In the genomic region with DNA sequence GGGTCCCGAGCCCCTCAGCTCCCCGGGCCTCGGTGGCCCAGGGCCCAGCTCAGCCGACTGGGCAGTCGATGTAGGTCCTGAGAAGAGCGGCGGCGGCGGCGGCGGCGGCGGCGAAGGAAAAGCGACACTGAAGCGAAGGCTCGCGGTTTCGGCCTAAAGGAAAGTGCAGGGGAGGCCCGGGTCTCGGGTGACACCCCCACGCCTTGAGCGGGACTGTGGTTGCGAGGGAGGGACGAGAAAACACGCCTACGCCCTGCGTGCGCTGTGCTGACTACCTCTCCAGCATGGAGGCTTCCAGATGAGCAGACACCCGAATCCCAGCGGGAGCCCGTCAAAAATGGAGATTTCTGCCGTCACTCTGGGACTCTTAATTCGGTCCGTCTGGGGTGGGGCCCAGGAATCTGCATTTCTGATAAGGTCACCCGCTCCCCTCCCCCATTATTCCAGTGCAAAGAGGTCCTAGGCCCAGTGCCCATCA, we compare ENCODE assay signal across 8 cellular contexts. TPM values are rescaled to one million over a fixed set of nuclear protein-coding genes. Genes with fewer than 3 reads are reported as not detected.
DNase-seq lines count a peak whose midpoint lies in the region; ATAC-seq lines count a peak whose summit lies in the region.

No MANE protein-coding gene starts in this region.

- H3K27me3 ChIP-seq in ectodermal cell (ENCODE audit: control insufficient read depth, insufficient read depth, low read length, poor library complexity, severe bottlenecking): no peaks in the 10 kb centered on the region

- 1% methylated on average over 36 of the region's 36 CpGs for WGBS in ectodermal cell, 2 experiments

- DNase-seq in AG08396 (ENCODE audit: low spot score): peak; percentile 64
- peak; percentile 83 for DNase-seq in NCI-H510A (lab: John Stamatoyannopoulos, UW)
- peak; percentile 55 to 68 for DNase-seq in activated CD4-positive, alpha-beta T cell treated with anti-CD3 and anti-CD28 coated beads, Interleukin-2, amount 50 U/mL, for 48 hours
- peak; percentile 60 to 67 for DNase-seq in lung microvascular endothelial cell (ENCODE audit: low read depth in 2 of 2)
- DNase-seq in stimulated activated CD8-positive, alpha-beta memory T cell treated with anti-CD3 and anti-CD28 coated beads, Interleukin-12 subunit alpha, Interleukin-12 subunit beta, amount 100 ng/mL, for 1 hour (ENCODE audit: low read depth): peak; percentile 66

- peak overlapping the region; percentile 65 for H3K27ac ChIP-seq in ectodermal cell (ENCODE audit: insufficient read depth, low read depth, low read length, poor library complexity, severe bottlenecking)

- H3K4me3 ChIP-seq in ectodermal cell (ENCODE audit: insufficient read depth, low read depth, low read length): peak overlapping the region; percentile 64

- ATAC-seq in GM18909 (IDR thresholded peaks at IDR 0.05; ENCODE audit: poor library complexity, unreplicated experiment) (peak; percentile 27), HG03196 (IDR thresholded peaks at IDR 0.05; ENCODE audit: unreplicated experiment) (peak; percentile 20)

- no peaks in the 10 kb centered on the region for H3K9me3 ChIP-seq in ectodermal cell (ENCODE audit: control insufficient read depth, low read length)

- H3K36me3 ChIP-seq in ectodermal cell (ENCODE audit: control insufficient read depth, insufficient read depth, low read length): no peaks in the 10 kb centered on the region

- H3K4me1 ChIP-seq in ectodermal cell (ENCODE audit: control insufficient read depth, insufficient read depth, low read length): no peaks in the 10 kb centered on the region

RNA-seq across cellular contexts. Expression of gene DNTTIP2, which starts 31.2 kb away (rescaled TPM):
- 62.5 TPM for polyA plus RNA-seq in ectodermal cell (2013, experiment 1 of 4)
- 68.0 TPM for polyA plus RNA-seq in ectodermal cell (2013, experiment 2 of 4)
- 55.1 TPM for polyA plus RNA-seq in ectodermal cell (2013, experiment 3 of 4)
- polyA plus RNA-seq in ectodermal cell (2013, experiment 4 of 4): 63.1 TPM
- 8.5 and 13.5 TPM in 2 replicates for total RNA-seq in lung microvascular endothelial cell

Comparison
In these comparisons a context has a peak if more than half of its experiments do, and no peak if none do; other contexts are left out.
1. Peak in every context shown above with its lines: DNase-seq, ATAC-seq, H3K4me3 ChIP-seq and H3K27ac ChIP-seq.